Comparison of ENCODE assay signal across 1 cellular context in the genomic region with DNA sequence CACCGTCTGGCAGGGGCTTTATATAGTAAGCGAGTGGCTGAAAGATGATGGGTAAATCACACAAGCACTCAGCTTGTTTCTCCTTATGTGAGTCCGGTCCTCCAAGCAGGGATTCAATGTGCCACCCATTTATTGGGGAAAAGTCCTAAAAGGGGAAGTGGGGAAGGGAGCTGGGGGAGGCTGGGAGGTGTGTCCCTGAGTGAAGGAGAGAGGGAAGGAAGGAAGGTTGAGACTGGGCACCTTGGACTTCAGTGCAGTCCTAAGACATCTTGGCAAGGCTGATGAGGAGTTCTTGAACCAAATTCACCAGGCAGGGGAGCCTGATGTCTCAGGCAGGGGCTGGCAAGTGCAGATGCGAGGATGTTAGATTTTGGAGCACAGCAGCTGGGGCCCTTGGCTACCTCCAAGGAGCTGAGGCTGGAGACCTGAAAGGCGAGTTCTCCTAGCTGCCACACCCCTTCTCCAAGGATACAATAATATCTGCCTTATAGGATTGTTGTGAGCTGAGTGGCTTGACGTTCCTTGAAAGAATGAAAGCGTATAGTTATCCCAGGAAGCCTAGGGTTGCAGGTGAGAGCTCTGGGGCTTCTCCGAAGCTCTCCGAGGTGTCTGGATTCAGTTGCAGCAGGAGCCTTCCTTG.
TF ChIP-seq lines count a peak whose summit lies in the region.

No MANE protein-coding gene starts in this region.

TF ChIP-seq in HepG2, 621 proteins besides CTCF, POLR2A, EP300 and RAD21:
- TF ChIP-seq ZNF350 (CRISPR knock-in tag; IDR thresholded peaks at IDR 0.05; ENCODE audit: borderline replicate concordance, low read depth) (0 out of 2 replicates have a peak, but pooled peaks have one; percentile 1), ZNF589 (CRISPR knock-in tag; conservative IDR thresholded peaks at IDR 0.05) (no peak)
